24 cellular contexts compared by ENCODE assay signal in genomic region chr2:136522724-136523123, GRCh38.
"Had no signal": no experiment of that assay in that cellular context is flagged by ENCODE, and none has a peak within 500 bp of the region (broad histone marks: within the 10 kb centered on the region; RNA-seq: fewer than 3 reads in every experiment).

No MANE protein-coding gene starts in this region.

- H3K9me3 ChIP-seq: colonic mucosa, esophagus muscularis mucosa, esophagus squamous epithelium, gastrocnemius medialis, gastroesophageal sphincter, heart left ventricle, heart right ventricle had no signal

- H3K36me3 ChIP-seq: colonic mucosa, esophagus muscularis mucosa, esophagus squamous epithelium, gastrocnemius medialis, gastroesophageal sphincter, heart left ventricle, heart right ventricle had no signal

- ATAC-seq: effector memory CD8-positive, alpha-beta T cell; esophagus mucosa; foreskin keratinocyte; gastrocnemius medialis; gastroesophageal sphincter; heart left ventricle; heart right ventricle had no signal

- H3K27me3 ChIP-seq: colonic mucosa, esophagus muscularis mucosa, esophagus squamous epithelium, foreskin keratinocyte, heart left ventricle, heart right ventricle had no signal

- H3K27ac ChIP-seq: colonic mucosa, coronary artery, dorsolateral prefrontal cortex, epithelial cell of prostate, esophagus muscularis mucosa, esophagus squamous epithelium, foreskin keratinocyte, gastrocnemius medialis, gastroesophageal sphincter, heart left ventricle, heart right ventricle had no signal

- H3K4me3 ChIP-seq: colonic mucosa, coronary artery, dorsolateral prefrontal cortex, esophagus muscularis mucosa, esophagus squamous epithelium, gastrocnemius medialis, gastroesophageal sphincter, heart left ventricle, heart right ventricle had no signal

- H3K4me1 ChIP-seq: colonic mucosa, esophagus muscularis mucosa, esophagus squamous epithelium, foreskin keratinocyte, gastrocnemius medialis, gastroesophageal sphincter, heart left ventricle, heart right ventricle had no signal

- DNase-seq: colonic mucosa; cortex of kidney; dermis blood vessel endothelial cell; dorsolateral prefrontal cortex; effector CD4-positive, alpha-beta T cell; effector CD8-positive, alpha-beta T cell; effector memory CD4-positive, alpha-beta T cell; effector memory CD8-positive, alpha-beta T cell; endodermal cell; erythroblast; esophagus squamous epithelium; foreskin fibroblast; foreskin keratinocyte; foreskin melanocyte; gastrocnemius medialis; glutamatergic neuron; head of caudate nucleus; heart left ventricle; heart right ventricle had no signal
